10 cellular contexts compared by ENCODE assay signal in genomic region chr10:78045237-78045636, GRCh38. TPM values are rescaled to one million over a fixed set of nuclear protein-coding genes. Genes with fewer than 3 reads are reported as not detected.
DNase-seq lines count a peak whose midpoint lies in the region; ATAC-seq, FAIRE-seq and TF ChIP-seq lines count a peak whose summit lies in the region.
"Had no signal": no experiment of that assay in that cellular context is flagged by ENCODE, and none has a peak within 500 bp of the region (broad histone marks: within the 10 kb centered on the region; RNA-seq: fewer than 3 reads in every experiment).

No MANE protein-coding gene starts in this region.

- H3K27ac ChIP-seq in right cardiac atrium (ENCODE audit: low read length), result no peak overlapping the region

- FAIRE-seq in HTR-8/SVneo (lab: Jason Lieb, UNC), result no peak

- no peaks in the 10 kb centered on the region for H3K9me3 ChIP-seq in right cardiac atrium (ENCODE audit: control insufficient read depth, low read length)

- 82% methylated on average over 10 of the region's 10 CpGs for WGBS in right cardiac atrium

- intact Hi-C loops in right cardiac atrium (cut with DNase I), result loop anchor here (5.0 to 10.0 kb wide), 5 partner anchors 260 to 1152 kb away; no protein-coding TSS in a partner anchor

- H3K4me1 ChIP-seq in right cardiac atrium (ENCODE audit: control insufficient read depth, insufficient read depth, low read length), result peaks cover 5% of the 10 kb centered on the region

- no peak for TF ChIP-seq POLR2A in erythroblast (IDR thresholded peaks at IDR 0.05; ENCODE audit: low read length)

- peaks cover 8 to 23% of the 10 kb centered on the region in 2 donors for H3K36me3 Mint-ChIP-seq in activated naive CD4-positive, alpha-beta T cell treated with anti-CD3 and anti-CD28 coated beads, Interleukin-2, amount 50 U/mL, for 72 hours

- no peak overlapping the region for H3K4me3 ChIP-seq in right cardiac atrium (ENCODE audit: low read length)

- H3K27me3 ChIP-seq in right cardiac atrium (ENCODE audit: control insufficient read depth, insufficient read depth), result no peaks in the 10 kb centered on the region

- peak; percentile 77 for ATAC-seq in GM18858 (IDR thresholded peaks at IDR 0.05; ENCODE audit: unreplicated experiment)
- ATAC-seq in GM21526 (IDR thresholded peaks at IDR 0.05; ENCODE audit: low FRiP score, unreplicated experiment), result peak; percentile 60
- ATAC-seq in HG03442 (IDR thresholded peaks at IDR 0.05; ENCODE audit: unreplicated experiment), result peak; percentile 69
- peak; percentile 16 to 81 for ATAC-seq in activated naive CD4-positive, alpha-beta T cell treated with anti-CD3 and anti-CD28 coated beads, Interleukin-2, amount 50 U/mL, for 72 hours
- no peak for ATAC-seq in right cardiac atrium
- ATAC-seq: esophagus mucosa had no signal

- DNase-seq in activated naive CD4-positive, alpha-beta T cell treated with anti-CD3 and anti-CD28 coated beads, Interleukin-2, amount 50 U/mL, for 72 hours (ENCODE audit: low spot score in 2 of 2), result no peak
- no peak for DNase-seq in HTR-8/SVneo (ENCODE audit: insufficient read length, low spot score)
- DNase-seq in right cardiac atrium, result no peak
- no peak for DNase-seq in COLO668 (lab: John Stamatoyannopoulos, UW; ENCODE audit: unreplicated experiment)
- DNase-seq in erythroblast (lab: John Stamatoyannopoulos, UW), result no peak
- DNase-seq: NCI-H2029 treated with DMSO at 0.1 percent for 48 hours had no signal

- no peaks in the 10 kb centered on the region for H3K9me3 Mint-ChIP-seq in activated naive CD4-positive, alpha-beta T cell treated with anti-CD3 and anti-CD28 coated beads, Interleukin-2, amount 50 U/mL, for 72 hours

- H3K27ac Mint-ChIP-seq in activated naive CD4-positive, alpha-beta T cell treated with anti-CD3 and anti-CD28 coated beads, Interleukin-2, amount 50 U/mL, for 72 hours, result peak overlapping the region; percentile 57 to 70

RNA-seq across cellular contexts. Expression of gene RPS24, which starts 11.6 kb away (rescaled TPM):
- total RNA-seq in activated naive CD4-positive, alpha-beta T cell treated with anti-CD3 and anti-CD28 coated beads, Interleukin-2, amount 50 U/mL, for 72 hours, result 1,000 to 10,000 TPM; 1,685 to 1,956 TPM
- 1,000 to 10,000 TPM in 1 of 4 donors, 100 to 1,000 TPM in 3; 825 to 1,058 (median 969) TPM for total RNA-seq in right cardiac atrium
- polyA plus RNA-seq in right cardiac atrium, result 3,122 TPM

RNA-seq across cellular contexts. Expression of gene POLR3A, which starts 15.9 kb away (rescaled TPM):
- total RNA-seq in activated naive CD4-positive, alpha-beta T cell treated with anti-CD3 and anti-CD28 coated beads, Interleukin-2, amount 50 U/mL, for 72 hours, result 10 to 100 TPM; 20.5 to 23.6 TPM
- total RNA-seq in right cardiac atrium, result 10 to 100 TPM in 1 of 4 donors, 1 to 10 TPM in 3; 8.2 to 10.2 (median 9.2) TPM
- polyA plus RNA-seq in right cardiac atrium, result 3.9 TPM

Comparison
In these comparisons a context has a peak if more than half of its experiments do, and no peak if none do; other contexts are left out.
1. ATAC-seq: peak in GM18858 (single experiment), GM21526 (single experiment), HG03442 (single experiment) and activated naive CD4-positive, alpha-beta T cell treated with anti-CD3 and anti-CD28 coated beads, Interleukin-2, amount 50 U/mL, for 72 hours (2 of 2); none in right cardiac atrium (0 of 2).